8 cellular contexts compared by ENCODE assay signal in the genomic region with DNA sequence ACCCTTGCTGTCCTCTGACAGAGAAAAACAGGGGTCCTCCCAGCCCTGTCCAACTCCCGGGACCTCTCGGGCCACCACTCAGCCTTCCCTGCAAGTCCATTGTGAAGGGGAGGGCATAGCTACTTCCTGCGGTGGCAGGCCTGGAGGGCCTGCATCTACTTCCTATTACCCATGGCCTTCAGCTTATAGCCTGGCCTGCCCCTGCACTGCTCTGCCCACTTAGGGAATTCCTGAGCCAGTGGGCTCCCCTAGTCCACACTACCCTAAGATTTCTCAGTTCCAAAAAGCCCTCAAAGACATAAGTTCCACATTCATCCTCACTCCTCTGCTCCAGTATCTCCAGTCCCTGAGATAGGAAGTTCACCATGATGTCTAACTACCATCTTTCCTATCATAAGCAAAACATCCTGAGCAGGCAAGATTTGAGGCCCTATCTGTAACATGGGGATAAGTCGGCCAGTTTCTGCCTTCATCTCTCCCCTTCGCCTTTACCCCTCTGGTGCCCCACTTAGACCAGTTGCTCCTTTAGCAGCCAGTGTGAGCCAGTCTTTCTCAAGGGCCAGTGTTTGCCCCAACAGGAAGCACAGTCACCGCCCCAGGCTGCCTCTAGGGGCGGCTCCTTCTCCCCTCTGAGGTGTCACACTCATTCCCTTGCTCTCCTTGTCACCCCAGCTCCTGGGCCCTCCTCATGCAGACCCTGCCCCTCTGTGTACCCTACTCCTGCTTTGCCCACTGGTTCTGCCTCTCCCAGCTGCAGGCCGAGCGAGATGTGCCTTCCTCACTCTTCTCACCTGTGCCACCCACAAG. TPM values are rescaled to one million over a fixed set of nuclear protein-coding genes. Genes with fewer than 3 reads are reported as not detected.
A peak's percentile ranks its signal among the peaks of the same experiment; 100 is the strongest.
DNase-seq lines count a peak whose midpoint lies in the region; ATAC-seq and TF ChIP-seq lines count a peak whose summit lies in the region.

No MANE protein-coding gene starts in this region.

- ATAC-seq in HG03354 (IDR thresholded peaks at IDR 0.05; ENCODE audit: poor library complexity, severe bottlenecking, unreplicated experiment) = peak; percentile 22
- ATAC-seq in gastrocnemius medialis = no peak
- ATAC-seq in HG02610 (IDR thresholded peaks at IDR 0.05; ENCODE audit: unreplicated experiment) = no peak
- ATAC-seq in omental fat pad (ENCODE audit: low FRiP score) = no peak

- peak overlapping the region; percentile 17 for H3K27ac ChIP-seq in epithelial cell of prostate
- peak overlapping the region; percentile 85 to 94 (median 92) for H3K27ac ChIP-seq in gastrocnemius medialis

- in situ Hi-C loops in gastrocnemius medialis (cut with MboI; ENCODE audit: low sequenced_read_pairs in 4 of 4) = no loop called here

- peaks cover 94 to 98% of the 10 kb centered on the region in 2 donors for H3K4me1 ChIP-seq in gastrocnemius medialis

- no peaks in the 10 kb centered on the region for H3K36me3 ChIP-seq in gastrocnemius medialis

- CTCF ChIA-PET in activated CD4-positive, alpha-beta memory T cell treated with anti-CD3 and anti-CD28 coated beads for 36 hours (lab: Charles Lee) = interaction anchor here (0.7 to 28.1 kb wide), 21 partner anchors 9 to 390 kb away, joined by 3 to 795 read pairs (median 7); partner anchors contain the start of genes HDAC7, SLC48A1, TMEM106C and VDR

- H3K4me1 Mint-ChIP-seq in activated CD4-positive, alpha-beta memory T cell treated with anti-CD3 and anti-CD28 coated beads for 36 hours (ENCODE audit: low read depth) = peaks cover 90% of the 10 kb centered on the region

- no peaks in the 10 kb centered on the region for H3K27me3 Mint-ChIP-seq in activated CD4-positive, alpha-beta memory T cell treated with anti-CD3 and anti-CD28 coated beads for 36 hours

- intact Hi-C loops in activated CD4-positive, alpha-beta memory T cell treated with anti-CD3 and anti-CD28 coated beads for 36 hours (cut with micrococcal nuclease) = loop anchor here (1.0 to 2.0 kb wide), 6 partner anchors 24 to 908 kb away; partner anchors contain the start of genes CCNT1, RPAP3, SLC48A1 and VDR
- intact Hi-C loops in gastrocnemius medialis (cut with DNase I; ENCODE audit: low total_unique reads) = no loop called here

- H3K4me3 Mint-ChIP-seq in activated CD4-positive, alpha-beta memory T cell treated with anti-CD3 and anti-CD28 coated beads for 36 hours = peak overlapping the region; percentile 73

- peak; percentile 52 for DNase-seq in AG08395 (ENCODE audit: low spot score)
- DNase-seq in activated CD4-positive, alpha-beta memory T cell treated with anti-CD3 and anti-CD28 coated beads for 36 hours = peak; percentile 86
- no peak for DNase-seq in epithelial cell of prostate (ENCODE audit: low read depth, low spot score)
- no peak for DNase-seq in gastrocnemius medialis
- no peak for DNase-seq in NCI-H2029 treated with DMSO at 0.1 percent for 48 hours (lab: John Stamatoyannopoulos, UW)
- no peak for DNase-seq in omental fat pad (ENCODE audit: low spot score)

- no peak for TF ChIP-seq CTCF in gastrocnemius medialis (IDR thresholded peaks at IDR 0.05 in 4 of 5, conservative IDR thresholded peaks at IDR 0.05 in 1 of 5)
- TF ChIP-seq CTCF in omental fat pad (IDR thresholded peaks at IDR 0.05) = no peak

- no peaks in the 10 kb centered on the region for H3K9me3 Mint-ChIP-seq in activated CD4-positive, alpha-beta memory T cell treated with anti-CD3 and anti-CD28 coated beads for 36 hours

- peak overlapping the region; percentile 99 for H3K27ac Mint-ChIP-seq in activated CD4-positive, alpha-beta memory T cell treated with anti-CD3 and anti-CD28 coated beads for 36 hours

- no peaks in the 10 kb centered on the region for H3K9me3 ChIP-seq in gastrocnemius medialis

- H3K27me3 ChIP-seq in gastrocnemius medialis = no peaks in the 10 kb centered on the region

- peaks cover 66% of the 10 kb centered on the region for H3K36me3 Mint-ChIP-seq in activated CD4-positive, alpha-beta memory T cell treated with anti-CD3 and anti-CD28 coated beads for 36 hours

- POLR2A ChIA-PET in activated CD4-positive, alpha-beta memory T cell treated with anti-CD3 and anti-CD28 coated beads for 36 hours (lab: Charles Lee) = interaction anchor here (0.7 to 16.2 kb wide), 20 partner anchors 9 to 103 kb away, joined by 3 to 540 read pairs (median 4); partner anchors contain the start of genes HDAC7, RPAP3 and VDR

- TF ChIP-seq POLR2A in gastrocnemius medialis (IDR thresholded peaks at IDR 0.05) = no peak

- H3K4me3 ChIP-seq in gastrocnemius medialis = no peak overlapping the region

RNA-seq across cellular contexts. Expression of gene HDAC7, which starts 10.9 kb away (rescaled TPM):
- 100 to 1,000 TPM; 257 to 280 TPM for total RNA-seq in activated CD4-positive, alpha-beta memory T cell treated with anti-CD3 and anti-CD28 coated beads for 36 hours
- total RNA-seq in gastrocnemius medialis (10 to 100 TPM; 12.2 to 27.1 (median 17.0) TPM), omental fat pad (100 to 1,000 TPM in 1 of 4 donors, 10 to 100 TPM in 3; 40.3 to 102 (median 62.9) TPM)

RNA-seq across cellular contexts. Expression of gene SLC48A1, which starts 35.7 kb away (rescaled TPM):
- total RNA-seq in activated CD4-positive, alpha-beta memory T cell treated with anti-CD3 and anti-CD28 coated beads for 36 hours = 10 to 100 TPM; 13.7 to 16.2 TPM
- total RNA-seq in gastrocnemius medialis (10 to 100 TPM; 28.3 to 62.6 (median 45.6) TPM), omental fat pad (10 to 100 TPM; 27.6 to 50.3 (median 48.1) TPM)

RNA-seq across cellular contexts. Expression of gene RAPGEF3, which starts 50.1 kb away (rescaled TPM):
- total RNA-seq in activated CD4-positive, alpha-beta memory T cell treated with anti-CD3 and anti-CD28 coated beads for 36 hours = 1 to 10 TPM; 2.1 to 2.5 TPM
- total RNA-seq in gastrocnemius medialis (10 to 100 TPM; 17.0 to 27.0 (median 22.3) TPM), omental fat pad (100 to 1,000 TPM in 1 of 4 donors, 10 to 100 TPM in 3; 24.2 to 270 (median 59.1) TPM)

Comparison
In these comparisons a context has a peak if more than half of its experiments do, and no peak if none do; other contexts are left out.
1. DNase-seq: peak in AG08395 (single experiment) and activated CD4-positive, alpha-beta memory T cell treated with anti-CD3 and anti-CD28 coated beads for 36 hours (single experiment); none in epithelial cell of prostate (single experiment), gastrocnemius medialis (0 of 2), NCI-H2029 treated with DMSO at 0.1 percent for 48 hours (single experiment) and omental fat pad (single experiment).
2. RNA of gene RAPGEF3, which starts 50.1 kb away (total RNA-seq): 24.2 to 270 TPM in omental fat pad and 17.0 to 27.0 TPM in gastrocnemius medialis; 2.1 to 2.5 TPM in activated CD4-positive, alpha-beta memory T cell treated with anti-CD3 and anti-CD28 coated beads for 36 hours; every median in the first group is over 4 times any median in the second.